ENCODE assay signal across 8 cellular contexts in the genomic region with DNA sequence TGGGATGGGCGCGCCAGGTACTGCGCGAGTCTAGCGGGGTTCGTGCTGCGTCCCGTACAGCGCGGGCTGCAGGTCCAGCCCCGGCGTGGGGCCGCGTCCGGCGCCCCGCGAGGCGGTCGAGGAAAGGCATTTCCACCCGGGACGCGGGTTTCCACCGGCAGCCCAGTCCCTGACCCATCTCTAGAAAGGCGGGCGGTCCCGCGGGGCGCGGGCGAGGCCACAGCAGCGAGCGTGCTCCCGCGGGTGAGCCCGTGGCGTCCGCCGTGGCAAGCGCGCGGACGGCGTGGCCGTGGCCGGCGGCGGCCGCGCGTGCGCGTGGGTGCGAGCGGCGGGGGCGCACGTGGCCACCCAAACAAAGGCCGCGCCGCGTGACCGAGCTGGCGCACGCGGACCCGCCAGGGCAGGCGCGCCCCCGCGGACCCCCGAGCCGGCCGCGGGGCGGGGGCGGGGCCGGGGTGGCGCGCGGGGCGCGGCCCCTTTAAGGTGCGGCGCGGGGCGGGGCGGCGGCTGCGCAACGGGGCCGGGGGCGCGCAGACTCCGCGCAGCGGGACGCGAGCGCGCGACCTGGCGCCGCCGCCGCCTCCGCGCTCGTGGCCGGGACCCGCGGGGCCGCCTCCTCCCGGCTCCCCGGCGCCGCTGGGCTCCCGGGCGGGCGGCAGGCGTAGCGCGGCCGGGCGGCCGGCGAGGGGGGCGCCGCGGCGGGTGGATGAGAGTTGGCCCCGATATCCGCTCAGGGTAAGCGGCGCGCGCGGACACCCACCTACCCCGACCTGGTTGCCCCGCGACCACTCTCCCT. TPM values are rescaled to one million over a fixed set of nuclear protein-coding genes. Genes with fewer than 3 reads are reported as not detected.
DNase-seq lines count a peak whose midpoint lies in the region; ATAC-seq lines count a peak whose summit lies in the region.

No MANE protein-coding gene starts in this region.

- H3K36me3 ChIP-seq in ACC112 (ENCODE audit: insufficient read depth, low read length) = no peaks in the 10 kb centered on the region
- H3K36me3 ChIP-seq in naive thymus-derived CD4-positive, alpha-beta T cell (ENCODE audit: control insufficient read depth in 2 of 3, insufficient read depth in 3 of 3, low read length in 3 of 3) = no peaks in the 10 kb centered on the region

- peaks cover 0 to 5% (median 5%) of the 10 kb centered on the region in 5 donors for H3K36me3 Mint-ChIP-seq in naive thymus-derived CD4-positive, alpha-beta T cell

- H3K4me3 ChIP-seq in ACC112 (ENCODE audit: low read depth, low read length) = peak overlapping the region; percentile 74
- peak overlapping the region; percentile 66 for H3K4me3 ChIP-seq in naive thymus-derived CD4-positive, alpha-beta T cell (ENCODE audit: low read length)

- ATAC-seq in GM18867 (IDR thresholded peaks at IDR 0.05; ENCODE audit: unreplicated experiment) = peak; percentile 55
- ATAC-seq in naive thymus-derived CD4-positive, alpha-beta T cell = peak; percentile 89

- H3K4me1 Mint-ChIP-seq in naive thymus-derived CD4-positive, alpha-beta T cell = peaks cover 36 to 50% (median 47%) of the 10 kb centered on the region in 7 donors

- no peaks in the 10 kb centered on the region for H3K27me3 Mint-ChIP-seq in naive thymus-derived CD4-positive, alpha-beta T cell

- intact Hi-C loops in naive thymus-derived CD4-positive, alpha-beta T cell (cut with micrococcal nuclease) = loop anchor here (1.0 to 5.0 kb wide), 5 partner anchors 13 to 904 kb away; a partner anchor contains a TSS

- H3K27ac ChIP-seq in ACC112 (ENCODE audit: low read depth, low read length) (no peak overlapping the region), temporal lobe (ENCODE audit: low read depth, low read length) (peak overlapping the region; percentile 56)
- H3K27ac ChIP-seq in naive thymus-derived CD4-positive, alpha-beta T cell (ENCODE audit: low read depth, low read length) = peak overlapping the region; percentile 37

- peak overlapping the region in 7 of 9 donors; percentile 70 to 84 (median 77) for H3K27ac Mint-ChIP-seq in naive thymus-derived CD4-positive, alpha-beta T cell

- no peaks in the 10 kb centered on the region for H3K27me3 ChIP-seq in ACC112 (ENCODE audit: insufficient read depth, low read length)
- no peaks in the 10 kb centered on the region for H3K27me3 ChIP-seq in naive thymus-derived CD4-positive, alpha-beta T cell (ENCODE audit: control insufficient read depth in 2 of 2, insufficient read depth in 2 of 2, low read length in 2 of 2)

- DNase-seq in NCI-H1105 treated with DMSO at 0.1 percent for 48 hours (lab: John Stamatoyannopoulos, UW) = peak; percentile 14
- DNase-seq in activated CD8-positive, alpha-beta memory T cell treated with anti-CD3 and anti-CD28 coated beads, Interleukin-2, amount 50 U/mL, for 4 hours = peak; percentile 71
- DNase-seq in epidermal melanocyte (ENCODE audit: insufficient read length, low spot score) = peak; percentile 60
- peak; percentile 44 to 82 (median 65) for DNase-seq in naive thymus-derived CD4-positive, alpha-beta T cell
- DNase-seq in ecto neural progenitor cell (ENCODE audit: low spot score) = no peak

- no peaks in the 10 kb centered on the region for H3K79me2 ChIP-seq in ACC112 (ENCODE audit: control insufficient read depth, insufficient read depth, low read length, unreplicated experiment)

- CTCF ChIA-PET in naive thymus-derived CD4-positive, alpha-beta T cell (lab: Charles Lee) = no interaction called here

- H3K9me3 ChIP-seq in naive thymus-derived CD4-positive, alpha-beta T cell (ENCODE audit: control insufficient read depth in 2 of 3, low read length in 3 of 3) = peaks cover 0 to 6% (median 4%) of the 10 kb centered on the region in 3 experiments

- H2AFZ ChIP-seq in ACC112 (ENCODE audit: low read length, unreplicated experiment) = no peak overlapping the region

- H3K4me1 ChIP-seq in ACC112 (ENCODE audit: control insufficient read depth, insufficient read depth, low read length, unreplicated experiment) = peaks cover 6% of the 10 kb centered on the region
- peaks cover 16 to 25% of the 10 kb centered on the region in 2 donors for H3K4me1 ChIP-seq in naive thymus-derived CD4-positive, alpha-beta T cell (ENCODE audit: control insufficient read depth in 2 of 2, insufficient read depth in 2 of 2, low read length in 2 of 2)

- peak overlapping the region; percentile 72 to 91 (median 84) for H3K4me3 Mint-ChIP-seq in naive thymus-derived CD4-positive, alpha-beta T cell

- peaks cover 0 to 7% (median 4%) of the 10 kb centered on the region in 11 donors for H3K9me3 Mint-ChIP-seq in naive thymus-derived CD4-positive, alpha-beta T cell

- POLR2A ChIA-PET in naive thymus-derived CD4-positive, alpha-beta T cell (lab: Charles Lee) = no interaction called here

RNA-seq across cellular contexts. Expression of a gene that starts 39.3 kb away (rescaled TPM):
- total RNA-seq in naive thymus-derived CD4-positive, alpha-beta T cell = 1 to 10 TPM in 2 of 5 experiments, under 1 TPM in 3; 0.36 to 4.7 (median 0.97) TPM
- 1 to 10 TPM in 1 of 2 donors, under 1 TPM in 1; 0.45 to 1.1 TPM for polyA plus RNA-seq in naive thymus-derived CD4-positive, alpha-beta T cell
- total RNA-seq in temporal lobe = 3.9 TPM

RNA-seq across cellular contexts. Expression of a gene that starts 43.4 kb away (rescaled TPM):
- total RNA-seq in naive thymus-derived CD4-positive, alpha-beta T cell = 10 to 100 TPM; 13.9 to 48.5 (median 15.6) TPM
- 1 to 10 TPM; 2.1 to 2.8 TPM for polyA plus RNA-seq in naive thymus-derived CD4-positive, alpha-beta T cell
- 48.7 TPM for total RNA-seq in temporal lobe
